In genomic region chr9:6354072-6354686, GRCh38 we compare ENCODE assay signal across 8 cellular contexts. TPM values are rescaled to one million over a fixed set of nuclear protein-coding genes. Genes with fewer than 3 reads are reported as not detected.
DNase-seq lines count a peak whose midpoint lies in the region; TF ChIP-seq lines count a peak whose summit lies in the region.

No MANE protein-coding gene starts in this region.

- H3F3A ChIP-seq in GM23248 (ENCODE audit: insufficient read depth) = peaks cover 9% of the 10 kb centered on the region

- CTCF ChIA-PET in RWPE1 (lab: Yijun Ruan, JAX) = interaction anchor here (0.6 to 0.8 kb wide), 2 partner anchors 262 to 296 kb away, joined by 3 to 4 read pairs; no protein-coding TSS in a partner anchor

- H3K36me3 ChIP-seq in GM23248 (ENCODE audit: low read depth) (no peaks in the 10 kb centered on the region), stomach (no peaks in the 10 kb centered on the region)

- H3K9me3 ChIP-seq in GM23248 (ENCODE audit: low read depth) = no peaks in the 10 kb centered on the region
- no peaks in the 10 kb centered on the region for H3K9me3 ChIP-seq in stomach

- in situ Hi-C loops in GM23248 (cut with MboI) = loop anchor here (5.0 kb wide), 1 partner anchor 213 kb away; no protein-coding TSS in a partner anchor

- TF ChIP-seq EP300 in stomach (IDR thresholded peaks at IDR 0.05) = no peak

- H3K27me3 ChIP-seq in GM23248 (replicated peaks; ENCODE audit: insufficient read depth) (no peaks in the 10 kb centered on the region), stomach (no peaks in the 10 kb centered on the region)

- H2AFZ ChIP-seq in GM23248 = peak overlapping the region; percentile 79

- peak; percentile 82 for TF ChIP-seq CTCF in LNCAP (IDR thresholded peaks at IDR 0.05)
- TF ChIP-seq CTCF in RWPE1 (conservative IDR thresholded peaks at IDR 0.05; ENCODE audit: low read depth) = peak; percentile 61
- TF ChIP-seq CTCF in cardiac fibroblast (IDR thresholded peaks at IDR 0.05; ENCODE audit: low read depth, low read length) = peak; percentile 69
- peak in 5 of 7 experiments; percentile 53 to 83 (median 75) for TF ChIP-seq CTCF in stomach (IDR thresholded peaks at IDR 0.05)

- H4K20me1 ChIP-seq in GM23248 (ENCODE audit: insufficient read depth) = no peaks in the 10 kb centered on the region

- H3K79me2 ChIP-seq in GM23248 (ENCODE audit: insufficient read depth) = no peaks in the 10 kb centered on the region

- no peak overlapping the region for H3K9ac ChIP-seq in GM23248

- TF ChIP-seq POLR2A in stomach (IDR thresholded peaks at IDR 0.05) = no peak

- POLR2A ChIA-PET in RWPE1 (lab: Yijun Ruan, JAX; ENCODE audit: low non-redundant PET) = no interaction called here

- H3K4me1 ChIP-seq in GM23248 (ENCODE audit: insufficient read depth) (peaks cover 28% of the 10 kb centered on the region), stomach (peaks cover 0 to 4% (median 0%) of the 10 kb centered on the region in 4 donors)

- no peak overlapping the region for H3K4me3 ChIP-seq in GM23248
- no peak overlapping the region for H3K4me3 ChIP-seq in cardiac fibroblast (replicated peaks in 1 of 2; ENCODE audit: low read depth in 2 of 2, low read length in 2 of 2)
- H3K4me3 ChIP-seq in stomach = no peak overlapping the region

- 6 to 12% methylated on average over 3 of the region's 3 CpGs for WGBS in GM23248 (ENCODE audit: low coverage in 1 of 2, low lambda C conversion rate in 2 of 2, missing lambda C conversion rate in 2 of 2), 2 experiments
- 3 to 30% (median 11%) methylated on average over 3 of the region's 3 CpGs for WGBS in stomach, 5 donors

- no peaks in the 10 kb centered on the region for H3K9me2 ChIP-seq in GM23248 (ENCODE audit: insufficient read depth)

- H3K4me2 ChIP-seq in GM23248 (ENCODE audit: unreplicated experiment) = peak overlapping the region; percentile 17

- intact Hi-C loops in stomach (cut with DNase I; ENCODE audit: low total_unique reads) = no loop called here

- DNase-seq in stimulated activated CD4-positive, alpha-beta T cell treated with anti-CD3 and anti-CD28 coated beads, Interleukin-12 subunit alpha, Interleukin-12 subunit beta, amount 100 ng/mL, for 48 hours (ENCODE audit: low read depth in 2 of 3, low spot score in 1 of 3) = peak in 2 of 3 donors; percentile 2 to 43
- DNase-seq in stimulated activated CD4-positive, alpha-beta T cell treated with anti-CD3 and anti-CD28 coated beads, Interleukin-4, amount 100 ng/mL, for 1 hour = no peak
- DNase-seq in GM23248 = peak; percentile 81
- DNase-seq in RWPE1 (ENCODE audit: low spot score) = peak; percentile 49
- peak; percentile 87 for DNase-seq in cardiac fibroblast (ENCODE audit: low read depth in 2 of 2)
- peak; percentile 71 for DNase-seq in kidney tubule cell (ENCODE audit: low spot score)
- DNase-seq in stomach = no peak

- H3K27ac ChIP-seq in GM23248 (no peak overlapping the region), RWPE1 (no peak overlapping the region), stomach (no peak overlapping the region)

RNA-seq across cellular contexts. Expression of gene TPD52L3, which starts 26.0 kb away (rescaled TPM):
- total RNA-seq in GM23248 (2014; rRNA removed; shearing (Covaris generic)) = not detected in 2 replicates
- polyA plus RNA-seq in GM23248 (2016; fragmentation: Nextera tagmentation; extraction: Ambion mirVana) (not detected in 2 replicates), stomach (not detected)
- total RNA-seq in stomach = not detected

RNA-seq across cellular contexts. Expression of gene UHRF2, which starts 58.8 kb away (rescaled TPM):
- total RNA-seq in GM23248 (2014; rRNA removed; shearing (Covaris generic)) = 53.1 and 61.1 TPM in 2 replicates
- polyA plus RNA-seq in GM23248 (2016; fragmentation: Nextera tagmentation; extraction: Ambion mirVana) = 21.2 and 25.8 TPM in 2 replicates
- 100 to 1,000 TPM in 1 of 5 donors, 10 to 100 TPM in 4; 42.6 to 114 (median 57.1) TPM for total RNA-seq in stomach
- polyA plus RNA-seq in stomach = 10 to 100 TPM in 2 of 3 donors, 1 to 10 TPM in 1; 9.4 to 18.4 (median 10.2) TPM

Comparison
In these comparisons a context has a peak if more than half of its experiments do, and no peak if none do; other contexts are left out.
1. DNase-seq: peak in stimulated activated CD4-positive, alpha-beta T cell treated with anti-CD3 and anti-CD28 coated beads, Interleukin-12 subunit alpha, Interleukin-12 subunit beta, amount 100 ng/mL, for 48 hours (2 of 3), GM23248 (single experiment), RWPE1 (single experiment), cardiac fibroblast (2 of 2) and kidney tubule cell (single experiment); none in stimulated activated CD4-positive, alpha-beta T cell treated with anti-CD3 and anti-CD28 coated beads, Interleukin-4, amount 100 ng/mL, for 1 hour (single experiment) and stomach (single experiment).
2. Peak in every context shown above with its lines, with median percentiles within 50 percentile points of each other: CTCF ChIP-seq.